ENCODE assay signal across 9 cellular contexts in genomic region chr12:120249266-120249874, GRCh38. TPM values are rescaled to one million over a fixed set of nuclear protein-coding genes. Genes with fewer than 3 reads are reported as not detected.
DNase-seq lines count a peak whose midpoint lies in the region; FAIRE-seq and TF ChIP-seq lines count a peak whose summit lies in the region.
"Had no signal": no experiment of that assay in that cellular context is flagged by ENCODE, and none has a peak within 500 bp of the region (broad histone marks: within the 10 kb centered on the region; RNA-seq: fewer than 3 reads in every experiment).

No MANE protein-coding gene starts in this region.

- H3K27ac Mint-ChIP-seq in CD4-positive, alpha-beta memory T cell: peak overlapping the region; percentile 81 to 98 (median 91)

- peak overlapping the region in 1 of 2 donors; percentile 49 for H3K4me3 ChIP-seq in CD4-positive, alpha-beta memory T cell (ENCODE audit: low read length in 2 of 2)
- no peak overlapping the region for H3K4me3 ChIP-seq in parathyroid adenoma (ENCODE audit: low read depth, low read length)

- POLR2A ChIA-PET in CD4-positive, alpha-beta memory T cell (lab: Charles Lee; ENCODE audit: partially characterized antibody): interaction anchor here (3.1 to 13.9 kb wide), 6 partner anchors 10 to 48 kb away, joined by 15 to 301 read pairs (median 114); partner anchors contain the start of genes PXN, RNU4-1, RNU4-2 and RPLP0

- H3K9me3 ChIP-seq in CD4-positive, alpha-beta memory T cell (ENCODE audit: control insufficient read depth in 1 of 2, low read length in 2 of 2): no peaks in the 10 kb centered on the region
- H3K9me3 ChIP-seq in parathyroid adenoma (ENCODE audit: control insufficient read depth, low read length): no peaks in the 10 kb centered on the region

- H3K4me3 Mint-ChIP-seq in CD4-positive, alpha-beta memory T cell: peak overlapping the region; percentile 71 to 91 (median 82)

- intact Hi-C loops in CD4-positive, alpha-beta memory T cell (cut with micrococcal nuclease): no loop called here

- peaks cover 12 to 27% of the 10 kb centered on the region in 2 donors for H3K36me3 Mint-ChIP-seq in CD4-positive, alpha-beta memory T cell

- peaks cover 86% of the 10 kb centered on the region for H3K4me1 ChIP-seq in CD4-positive, alpha-beta memory T cell (ENCODE audit: insufficient read depth, low read length)
- H3K4me1 ChIP-seq in parathyroid adenoma: peaks cover 2% of the 10 kb centered on the region

- H3K79me2 ChIP-seq in parathyroid adenoma: peaks cover 65% of the 10 kb centered on the region

- H2AFZ ChIP-seq in parathyroid adenoma: no peak overlapping the region

- no peak for TF ChIP-seq CTCF in parathyroid adenoma (IDR thresholded peaks at IDR 0.05)

- CTCF ChIA-PET in CD4-positive, alpha-beta memory T cell (lab: Charles Lee; ENCODE audit: partially characterized antibody): interaction anchor here (1.0 to 32.3 kb wide), 5 partner anchors 9 to 48 kb away, joined by 5 to 1075 read pairs (median 15); partner anchors contain the start of genes PXN and RPLP0

- H3K36me3 ChIP-seq in CD4-positive, alpha-beta memory T cell (ENCODE audit: insufficient read depth, low read length): no peaks in the 10 kb centered on the region
- no peaks in the 10 kb centered on the region for H3K36me3 ChIP-seq in parathyroid adenoma (ENCODE audit: control insufficient read depth, insufficient read depth, low read length)

- no peak overlapping the region for H3K9ac ChIP-seq in parathyroid adenoma

- DNase-seq in CD4-positive, alpha-beta memory T cell: no peak
- DNase-seq in RPMI7951 (ENCODE audit: low read depth) (peak; percentile 73), epidermal melanocyte (ENCODE audit: insufficient read length, low spot score) (peak; percentile 10), HUDEP-2 (lab: John Stamatoyannopoulos, UW; ENCODE audit: unreplicated experiment in 76 of 76) (no peak), T1000 (lab: John Stamatoyannopoulos, UW) (no peak), NCI-H2081 treated with DMSO at 0.1 percent for 48 hours (lab: John Stamatoyannopoulos, UW) (no peak), HTR-8/SVneo (ENCODE audit: insufficient read length, low spot score) (no peak)

- H3K4me2 ChIP-seq in parathyroid adenoma (ENCODE audit: low read length): peak overlapping the region; percentile 30

- no peaks in the 10 kb centered on the region for H3K27me3 Mint-ChIP-seq in CD4-positive, alpha-beta memory T cell

- FAIRE-seq in HTR-8/SVneo (lab: Jason Lieb, UNC): no peak

- H3K9me3 Mint-ChIP-seq in CD4-positive, alpha-beta memory T cell: peaks cover 0 to 3% (median 0%) of the 10 kb centered on the region in 8 donors

- peaks cover 65 to 86% (median 76%) of the 10 kb centered on the region in 4 donors for H3K4me1 Mint-ChIP-seq in CD4-positive, alpha-beta memory T cell

- H3K27ac ChIP-seq in CD4-positive, alpha-beta memory T cell (ENCODE audit: low read depth, low read length): no peak overlapping the region
- peak overlapping the region; percentile 83 for H3K27ac ChIP-seq in parathyroid adenoma

- H3K27me3 ChIP-seq in CD4-positive, alpha-beta memory T cell (ENCODE audit: insufficient read depth, low read length): no peaks in the 10 kb centered on the region
- H3K27me3 ChIP-seq in parathyroid adenoma (ENCODE audit: control insufficient read depth, insufficient read depth, low read length): no peaks in the 10 kb centered on the region

RNA-seq across cellular contexts. Expression of gene PXN, which starts 16.2 kb away (rescaled TPM):
- total RNA-seq in CD4-positive, alpha-beta memory T cell: 100 to 1,000 TPM; 108 to 126 TPM
- polyA plus RNA-seq in CD4-positive, alpha-beta memory T cell: 100 to 1,000 TPM in 1 of 2 donors, 10 to 100 TPM in 1; 81.7 to 115 TPM
- total RNA-seq in RPMI7951 (2014; rRNA removed; shearing (Covaris generic)): 51.0 and 57.9 TPM in 2 replicates

RNA-seq across cellular contexts. Expression of gene RNU4-2, which starts 42.3 kb away (rescaled TPM):
- over 10,000 TPM in 1 of 2 experiments, 1,000 to 10,000 TPM in 1; 8,627 to 11,547 TPM for total RNA-seq in CD4-positive, alpha-beta memory T cell
- polyA plus RNA-seq in CD4-positive, alpha-beta memory T cell: not detected
- total RNA-seq in RPMI7951 (2014; rRNA removed; shearing (Covaris generic)): under 0.01 TPM in 2 replicates
- total RNA-seq: G401 had no signal

RNA-seq across cellular contexts. Expression of gene RNU4-1, which starts 43.7 kb away (rescaled TPM):
- 1,000 to 10,000 TPM in 1 of 2 experiments, 100 to 1,000 TPM in 1; 925 to 1,200 TPM for total RNA-seq in CD4-positive, alpha-beta memory T cell
- not detected for polyA plus RNA-seq in CD4-positive, alpha-beta memory T cell
- total RNA-seq in RPMI7951 (2014; rRNA removed; shearing (Covaris generic)): under 0.01 TPM in 2 replicates
- total RNA-seq: G401 had no signal

RNA-seq across cellular contexts. Expression of gene RPLP0, which starts 48.5 kb away (rescaled TPM):
- total RNA-seq in CD4-positive, alpha-beta memory T cell: 1,000 to 10,000 TPM; 1,817 to 1,965 TPM
- 1,000 to 10,000 TPM; 1,342 to 2,125 TPM for polyA plus RNA-seq in CD4-positive, alpha-beta memory T cell
- 3,658 and 4,112 TPM in 2 replicates for total RNA-seq in RPMI7951 (2014; rRNA removed; shearing (Covaris generic))

RNA-seq across cellular contexts. Expression of gene SIRT4, which starts 52.8 kb away (rescaled TPM):
- total RNA-seq in CD4-positive, alpha-beta memory T cell: 1 to 10 TPM; 4.9 to 5.9 TPM
- 1 to 10 TPM in 1 of 2 donors, under 1 TPM in 1; 0.46 to 2.2 TPM for polyA plus RNA-seq in CD4-positive, alpha-beta memory T cell
- 1.9 and 2.2 TPM in 2 replicates for total RNA-seq in RPMI7951 (2014; rRNA removed; shearing (Covaris generic))

Comparison
In these comparisons a context has a peak if more than half of its experiments do, and no peak if none do; other contexts are left out.
1. DNase-seq: peak in RPMI7951 (single experiment) and epidermal melanocyte (single experiment); none in CD4-positive, alpha-beta memory T cell (0 of 5), HUDEP-2 (0 of 76), T1000 (single experiment), NCI-H2081 treated with DMSO at 0.1 percent for 48 hours (single experiment) and HTR-8/SVneo (single experiment).
2. RNA of gene RNU4-2, which starts 42.3 kb away (total RNA-seq): 8,627 to 11,547 TPM in CD4-positive, alpha-beta memory T cell; under 0.01 TPM in RPMI7951; every median in the first group is over 1,000 times any median in the second.
3. RNA of gene RNU4-1, which starts 43.7 kb away (total RNA-seq): 925 to 1,200 TPM in CD4-positive, alpha-beta memory T cell; under 0.01 TPM in RPMI7951; every median in the first group is over 100 times any median in the second.